In genomic region chr19:4595158-4595557, GRCh38 we compare ENCODE assay signal across 9 cellular contexts. TPM values are rescaled to one million over a fixed set of nuclear protein-coding genes. Genes with fewer than 3 reads are reported as not detected.
A peak's percentile ranks its signal among the peaks of the same experiment; 100 is the strongest.
DNase-seq lines count a peak whose midpoint lies in the region; ATAC-seq, FAIRE-seq and TF ChIP-seq lines count a peak whose summit lies in the region.
"Not testable (repeated sequence)": the region's sequence is repeated elsewhere in the genome, so short reads cannot be mapped to it uniquely, and the experiment has no call there.
"Had no signal": no experiment of that assay in that cellular context is flagged by ENCODE, and none has a peak within 500 bp of the region (broad histone marks: within the 10 kb centered on the region; RNA-seq: fewer than 3 reads in every experiment).

No MANE protein-coding gene starts in this region.

- ATAC-seq in K562, HepG2: not testable (repeated sequence)

- H3K79me2 ChIP-seq in K562 (ENCODE audit: control insufficient read depth, insufficient read depth, low read length); endothelial cell of umbilical vein (ENCODE audit: control insufficient read depth, insufficient read depth, low read length); HepG2 (ENCODE audit: insufficient read depth, low read length); osteoblast (ENCODE audit: insufficient read depth, low read length): not testable (repeated sequence)

- H3K27ac ChIP-seq in K562 (ENCODE audit: extremely low read depth, low read depth, low read length); endothelial cell of umbilical vein (ENCODE audit: insufficient read depth, low read depth, low read length); HepG2 (ENCODE audit: extremely low read length, insufficient read depth, low read length); osteoblast (ENCODE audit: low read depth, low read length): not testable (repeated sequence)

- H3K9me1 ChIP-seq in K562 (ENCODE audit: control insufficient read depth, insufficient read depth, low read length); endothelial cell of umbilical vein (replicated peaks; ENCODE audit: control insufficient read depth, extremely low read depth, insufficient read depth, low read length): not testable (repeated sequence)

- CTCF ChIA-PET in K562 (lab: Yijun Ruan, JAX; ENCODE audit: low intra/inter-chr PET ratio); HepG2 (lab: Yijun Ruan, JAX; ENCODE audit: low intra/inter-chr PET ratio, low total read pairs): not testable (repeated sequence)
- CTCF ChIA-PET in endothelial cell of umbilical vein (lab: Charles Lee), result interaction anchor here (1.2 to 6.6 kb wide), 7 partner anchors 8 to 41 kb away, joined by 3 to 57 read pairs (median 4); no protein-coding TSS in a partner anchor

- H3K4me2 ChIP-seq in K562 (ENCODE audit: insufficient read depth, low read length); endothelial cell of umbilical vein (ENCODE audit: insufficient read depth, low read length); HepG2 (ENCODE audit: low read depth, low read length); osteoblast (ENCODE audit: insufficient read depth, low read length): not testable (repeated sequence)

- POLR2A ChIA-PET in K562 (lab: Yijun Ruan, JAX), result interaction anchor here (1.3 kb wide), 1 partner anchor 9 kb away, joined by 3 read pairs; no protein-coding TSS in a partner anchor
- POLR2A ChIA-PET in endothelial cell of umbilical vein (lab: Charles Lee); HepG2 (lab: Yijun Ruan, JAX): not testable (repeated sequence)

- not testable (repeated sequence) for H3K9me3 ChIP-seq in K562 (replicated peaks; ENCODE audit: control insufficient read depth, insufficient read depth, low read depth, low read length); endothelial cell of umbilical vein (replicated peaks; ENCODE audit: control insufficient read depth, insufficient read depth, low read length); HepG2 (ENCODE audit: low read length); osteoblast (ENCODE audit: low read depth, low read length)

- H3K9ac ChIP-seq in K562 (ENCODE audit: insufficient read depth in 1 of 2, low read depth in 2 of 2, low read length in 2 of 2); endothelial cell of umbilical vein (replicated peaks; ENCODE audit: extremely low read depth, insufficient read depth, low read length); HepG2 (ENCODE audit: insufficient read depth, low read depth, low read length): not testable (repeated sequence)

- TF ChIP-seq POLR2A in K562 (conservative IDR thresholded peaks at IDR 0.05); endothelial cell of umbilical vein (IDR thresholded peaks at IDR 0.05; ENCODE audit: low read depth, low read length); HepG2 (IDR thresholded peaks at IDR 0.05; ENCODE audit: insufficient read depth in 1 of 2, low read depth in 2 of 2, low read length in 2 of 2): not testable (repeated sequence)

- H3K4me3 ChIP-seq in K562; endothelial cell of umbilical vein (replicated peaks in 1 of 3; ENCODE audit: insufficient read depth in 1 of 3, low read depth in 1 of 3, low read length in 3 of 3); HepG2 (replicated peaks in 1 of 3; ENCODE audit: insufficient read depth in 1 of 3, low read depth in 2 of 3, low read length in 3 of 3); osteoblast (ENCODE audit: insufficient read depth, low read length): not testable (repeated sequence)

- not testable (repeated sequence) for H3K36me3 ChIP-seq in K562 (ENCODE audit: control insufficient read depth, insufficient read depth, low read length); endothelial cell of umbilical vein (ENCODE audit: control insufficient read depth in 2 of 2, extremely low read depth in 1 of 2, insufficient read depth in 2 of 2, low read length in 2 of 2); HepG2 (replicated peaks in 1 of 2; ENCODE audit: control insufficient read depth in 1 of 2, insufficient read depth in 2 of 2, low read length in 2 of 2); osteoblast (ENCODE audit: insufficient read depth, low read length)

- intact Hi-C loops in K562 (cut with micrococcal nuclease); endothelial cell of umbilical vein (cut with micrococcal nuclease); HepG2 (cut with micrococcal nuclease; ENCODE audit: unreplicated experiment): not testable (repeated sequence)

- not testable (repeated sequence) for TF ChIP-seq CTCF in K562 (IDR thresholded peaks at IDR 0.05 in 2 of 3, conservative IDR thresholded peaks at IDR 0.05 in 1 of 3; ENCODE audit: insufficient read depth in 2 of 3, low read depth in 1 of 3, low read length in 3 of 3); endothelial cell of umbilical vein (IDR thresholded peaks at IDR 0.05; ENCODE audit: extremely low read depth in 1 of 2, insufficient read depth in 1 of 2, low read depth in 1 of 2, low read length in 2 of 2); HepG2 (CRISPR knock-in tag; IDR thresholded peaks at IDR 0.05); osteoblast (IDR thresholded peaks at IDR 0.05; ENCODE audit: extremely low read depth, low read depth, low read length)

- not testable (repeated sequence) for BruUV-seq in K562 (replicated peaks; lab: Mats Ljungman, UMichigan); endothelial cell of umbilical vein (replicated peaks; lab: Mats Ljungman, UMichigan); HepG2 (replicated peaks; lab: Mats Ljungman, UMichigan)

- in situ Hi-C loops in K562 (cut with MboI); HepG2 (cut with HindIII; ENCODE audit: extremely low pct_ligation_motif_present, low pct_unique_long_range_greater_than_20kb): not testable (repeated sequence)

- WGBS in K562 (ENCODE audit: insufficient coverage, low coverage, missing lambda C conversion rate), result 77% methylated on average over 9 of the region's 9 CpGs
- WGBS in HepG2 (ENCODE audit: low lambda C conversion rate), result 77% methylated on average over 9 of the region's 9 CpGs

- dilution Hi-C loops in endothelial cell of umbilical vein (cut with MboI; ENCODE audit: extremely low pct_ligation_motif_present, low sequenced_read_pairs), result not testable (repeated sequence)

- DNase-seq in K562 (ENCODE audit: extremely low read depth in 1 of 4, low spot score in 3 of 4); endothelial cell of umbilical vein (ENCODE audit: low read depth, low spot score); HepG2 (ENCODE audit: low spot score): not testable (repeated sequence)
- DNase-seq in osteoblast (ENCODE audit: insufficient read length, low spot score, missing footprints), result peak; percentile 2

- H3K4me1 ChIP-seq in K562 (replicated peaks in 1 of 2; ENCODE audit: control insufficient read depth in 2 of 2, insufficient read depth in 2 of 2, low read length in 2 of 2) (peaks cover 9 to 19% of the 10 kb centered on the region in 2 experiments; a peak in 4 of 5 replicates), HepG2 (ENCODE audit: insufficient read depth, low read length) (peaks cover 39% of the 10 kb centered on the region)
- H3K4me1 ChIP-seq in endothelial cell of umbilical vein (ENCODE audit: control insufficient read depth, extremely low read depth, insufficient read depth, low read length); osteoblast (ENCODE audit: insufficient read depth, low read length): not testable (repeated sequence)

- H3K27me3 ChIP-seq in K562 (ENCODE audit: control insufficient read depth in 2 of 2, insufficient read depth in 2 of 2, low read length in 2 of 2); endothelial cell of umbilical vein (ENCODE audit: control insufficient read depth in 2 of 2, insufficient read depth in 2 of 2, low read length in 2 of 2): not testable (repeated sequence)
- H3K27me3 ChIP-seq in HepG2 (ENCODE audit: control insufficient read depth in 1 of 2, insufficient read depth in 2 of 2, low read length in 2 of 2), result peaks cover 1 to 14% of the 10 kb centered on the region in 2 experiments; a peak in 3 of 5 replicates
- H3K27me3 ChIP-seq in osteoblast (ENCODE audit: insufficient read depth, low read length), result peaks cover 21% of the 10 kb centered on the region

- H2AFZ ChIP-seq in K562 (ENCODE audit: low read depth, low read length); endothelial cell of umbilical vein (ENCODE audit: low read depth, low read length); HepG2 (ENCODE audit: low read length); osteoblast (ENCODE audit: low read length): not testable (repeated sequence)

- not testable (repeated sequence) for TF ChIP-seq RAD21 in K562 (CRISPR knock-in tag; conservative IDR thresholded peaks at IDR 0.05 in 1 of 2, IDR thresholded peaks at IDR 0.05 in 1 of 2); HepG2 (CRISPR knock-in tag; IDR thresholded peaks at IDR 0.05)

- not testable (repeated sequence) for TF ChIP-seq EP300 in K562 (IDR thresholded peaks at IDR 0.05; ENCODE audit: low read length); HepG2 (IDR thresholded peaks at IDR 0.05; ENCODE audit: low read depth in 2 of 2, low read length in 2 of 2); HepG2 (CRISPR knock-in tag; IDR thresholded peaks at IDR 0.05; ENCODE audit: borderline replicate concordance)

- not testable (repeated sequence) for FAIRE-seq in K562 (lab: Jason Lieb, UNC); HepG2 (lab: Jason Lieb, UNC)
- FAIRE-seq in endothelial cell of umbilical vein (lab: Jason Lieb, UNC), result peak; percentile 12

- H4K20me1 ChIP-seq in K562 (replicated peaks; ENCODE audit: control insufficient read depth, insufficient read depth, low read length); endothelial cell of umbilical vein (replicated peaks; ENCODE audit: control insufficient read depth, extremely low read depth, insufficient read depth, low read length); HepG2 (ENCODE audit: insufficient read depth, low read length); osteoblast (ENCODE audit: insufficient read depth, low read length): not testable (repeated sequence)

RNA-seq across cellular contexts. Expression of gene SEMA6B, which starts 35.7 kb away (rescaled TPM):
- total RNA-seq in K562 (2011; cell fraction: chromatin; rRNA removed; ENCODE audit: low replicate concordance), result 3.4 and 12.9 TPM in 2 replicates
- total RNA-seq in K562 (2011; cell fraction: nucleolus; rRNA removed), result 12.9 and 13.2 TPM in 2 replicates
- 9.3 and 10.5 TPM in 2 replicates for total RNA-seq in K562 (2011; cell fraction: nucleoplasm; rRNA removed)
- total RNA-seq in K562 (2014; rRNA removed) (2.5 and 2.7 TPM in 2 replicates), K562 (2014; rRNA removed; fragmentation: Illumina TruSeq; extraction: Trizol) (0.57 and 0.65 TPM in 2 replicates), K562 (2015; rRNA removed; fragmentation: Illumina TruSeq; extraction: Trizol) (0.83 and 1.1 TPM in 2 replicates), K562 (2021) (3.7 and 4.6 TPM in 2 replicates), endothelial cell of umbilical vein (166 and 176 TPM in 2 replicates), HepG2 (2016; rRNA removed; fragmentation: Illumina TruSeq; extraction: Trizol) (37.0 and 67.1 TPM in 2 replicates), osteoblast (0.29 and 0.36 TPM in 2 replicates)
- polyA plus RNA-seq in K562 (2011; rRNA removed) (2.6 and 4.9 TPM in 2 replicates), K562 (2014; fragmentation: Illumina TruSeq; extraction: Trizol) (1.4 and 2.7 TPM in 2 replicates), K562 (2014; fragmentation: Nextera tagmentation; extraction: Ambion mirVana) (not detected), K562 (2014; rRNA removed) (1.7 and 3.8 TPM in 2 replicates), endothelial cell of umbilical vein (97.8 and 108 TPM in 2 replicates), HepG2 (2011; rRNA removed) (45.5 and 56.2 TPM in 2 replicates)
- polyA plus RNA-seq in K562 (2011; cell fraction: cytosol; rRNA removed), result 6.8 and 8.8 TPM in 2 replicates
- 7.2 and 8.1 TPM in 2 replicates for polyA plus RNA-seq in K562 (2011; cell fraction: nucleus; rRNA removed)
- 1.3 and 1.6 TPM in 2 replicates for polyA plus RNA-seq in K562 (2012)
- polyA minus RNA-seq in K562 (2011; rRNA and poly(A)+ RNA removed), result 5.1 and 7.6 TPM in 2 replicates
- 9.4 and 13.2 TPM in 2 replicates for polyA minus RNA-seq in K562 (2011; cell fraction: cytosol; rRNA and poly(A)+ RNA removed)
- polyA minus RNA-seq in K562 (2011; cell fraction: nucleus; rRNA and poly(A)+ RNA removed), result 4.4 and 7.0 TPM in 2 replicates
- polyA plus RNA-seq in endothelial cell of umbilical vein (2011; cell fraction: cytosol; rRNA removed), result 72.3 and 85.5 TPM in 2 replicates
- polyA plus RNA-seq in endothelial cell of umbilical vein (2011; cell fraction: nucleus; rRNA removed), result 63.8 and 64.4 TPM in 2 replicates
- polyA plus RNA-seq in endothelial cell of umbilical vein (2012), result 72.0 and 81.2 TPM in 2 replicates
- polyA minus RNA-seq in endothelial cell of umbilical vein, result 110 and 142 TPM in 2 replicates
- polyA minus RNA-seq in endothelial cell of umbilical vein (2011; cell fraction: cytosol; rRNA and poly(A)+ RNA removed), result 0.31 TPM
- 30.1 and 46.2 TPM in 2 replicates for polyA minus RNA-seq in endothelial cell of umbilical vein (2011; cell fraction: nucleus; rRNA and poly(A)+ RNA removed)
- 14.3 and 14.5 TPM in 2 replicates for total RNA-seq in HepG2 (2016; cell fraction: cytosol; rRNA removed; fragmentation: Illumina TruSeq; extraction: Trizol; ENCODE audit: low read depth)
- 29.9 and 68.6 TPM in 2 replicates for total RNA-seq in HepG2 (2016; cell fraction: insoluble cytoplasmic fraction; rRNA removed; fragmentation: Illumina TruSeq; extraction: Trizol)
- 59.5 and 62.2 TPM in 2 replicates for total RNA-seq in HepG2 (2016; cell fraction: membrane; rRNA removed; fragmentation: Illumina TruSeq; extraction: Trizol)
- total RNA-seq in HepG2 (2016; cell fraction: nucleus; rRNA removed; fragmentation: Illumina TruSeq; extraction: Trizol), result 51.6 and 59.6 TPM in 2 replicates
- 55.1 and 78.1 TPM in 2 replicates for polyA plus RNA-seq in HepG2 (2011; cell fraction: cytosol; rRNA removed)
- 60.7 and 73.5 TPM in 2 replicates for polyA plus RNA-seq in HepG2 (2011; cell fraction: nucleus; rRNA removed)
- 31.8 and 42.2 TPM in 2 replicates for polyA plus RNA-seq in HepG2 (2012)
- polyA plus RNA-seq in HepG2 (2016; cell fraction: cytosol; fragmentation: Illumina TruSeq; extraction: Trizol; ENCODE audit: low read depth), result 17.9 and 18.2 TPM in 2 replicates
- polyA plus RNA-seq in HepG2 (2016; cell fraction: insoluble cytoplasmic fraction; fragmentation: Illumina TruSeq; extraction: Trizol; ENCODE audit: low read depth), result 55.9 and 71.2 TPM in 2 replicates
- 62.0 and 68.4 TPM in 2 replicates for polyA plus RNA-seq in HepG2 (2016; cell fraction: membrane; fragmentation: Illumina TruSeq; extraction: Trizol; ENCODE audit: low read depth)
- 120 and 123 TPM in 2 replicates for polyA plus RNA-seq in HepG2 (2016; cell fraction: nucleus; fragmentation: Illumina TruSeq; extraction: Trizol; ENCODE audit: insufficient read depth, low read depth)
- 0.23 and 250 TPM in 2 replicates for polyA minus RNA-seq in HepG2 (2011; rRNA and poly(A)+ RNA removed; ENCODE audit: low replicate concordance)
- polyA minus RNA-seq in HepG2 (2011; cell fraction: cytosol; rRNA and poly(A)+ RNA removed), result 72.0 and 86.5 TPM in 2 replicates
- 23.2 and 24.5 TPM in 2 replicates for polyA minus RNA-seq in HepG2 (2011; cell fraction: nucleus; rRNA and poly(A)+ RNA removed)
- total RNA-seq: CD4-positive, CD25-positive, alpha-beta regulatory T cell had no signal
- polyA plus RNA-seq: CD4-positive, alpha-beta memory T cell; CD4-positive, CD25-positive, alpha-beta regulatory T cell; CD8-positive, alpha-beta memory T cell; GM12878 had no signal

RNA-seq across cellular contexts. Expression of gene TNFAIP8L1, which starts 44.2 kb away (rescaled TPM):
- 10.7 and 24.6 TPM in 2 replicates for total RNA-seq in K562 (2011; cell fraction: chromatin; rRNA removed; ENCODE audit: low replicate concordance)
- 13.8 and 17.5 TPM in 2 replicates for total RNA-seq in K562 (2011; cell fraction: nucleolus; rRNA removed)
- total RNA-seq in K562 (2011; cell fraction: nucleoplasm; rRNA removed), result 10.7 and 12.8 TPM in 2 replicates
- 4.0 and 4.4 TPM in 2 replicates for total RNA-seq in K562 (2014; rRNA removed)
- total RNA-seq in K562 (2014; rRNA removed; fragmentation: Illumina TruSeq; extraction: Trizol), result 4.3 and 4.6 TPM in 2 replicates
- total RNA-seq in K562 (2015; rRNA removed; fragmentation: Illumina TruSeq; extraction: Trizol), result 4.9 and 5.4 TPM in 2 replicates
- 6.5 and 9.3 TPM in 2 replicates for total RNA-seq in K562 (2021)
- polyA plus RNA-seq in K562 (2011; rRNA removed), result 5.7 and 8.0 TPM in 2 replicates
- polyA plus RNA-seq in K562 (2011; cell fraction: cytosol; rRNA removed), result 8.2 and 15.6 TPM in 2 replicates
- 3.0 and 4.8 TPM in 2 replicates for polyA plus RNA-seq in K562 (2011; cell fraction: nucleus; rRNA removed)
- polyA plus RNA-seq in K562 (2012), result 7.6 and 10.7 TPM in 2 replicates
- polyA plus RNA-seq in K562 (2014; fragmentation: Illumina TruSeq; extraction: Trizol), result 6.6 and 7.3 TPM in 2 replicates
- polyA plus RNA-seq in K562 (2014; fragmentation: Nextera tagmentation; extraction: Ambion mirVana), result 1 to 10 TPM in 1 of 2 experiments, under 1 TPM in 1; 0.69 to 1.0 TPM
- polyA plus RNA-seq in K562 (2014; rRNA removed), result 6.8 and 7.3 TPM in 2 replicates
- polyA minus RNA-seq in K562 (2011; rRNA and poly(A)+ RNA removed), result 4.5 and 8.6 TPM in 2 replicates
- polyA minus RNA-seq in K562 (2011; cell fraction: cytosol; rRNA and poly(A)+ RNA removed), result 4.7 and 6.4 TPM in 2 replicates
- 3.0 and 4.6 TPM in 2 replicates for polyA minus RNA-seq in K562 (2011; cell fraction: nucleus; rRNA and poly(A)+ RNA removed)
- 53.7 and 56.1 TPM in 2 replicates for total RNA-seq in endothelial cell of umbilical vein
- polyA plus RNA-seq in endothelial cell of umbilical vein, result 40.0 and 44.8 TPM in 2 replicates
- 33.4 and 37.4 TPM in 2 replicates for polyA plus RNA-seq in endothelial cell of umbilical vein (2011; cell fraction: cytosol; rRNA removed)
- polyA plus RNA-seq in endothelial cell of umbilical vein (2011; cell fraction: nucleus; rRNA removed), result 19.3 and 19.4 TPM in 2 replicates
- polyA plus RNA-seq in endothelial cell of umbilical vein (2012), result 21.5 and 29.8 TPM in 2 replicates
- 32.6 and 35.4 TPM in 2 replicates for polyA minus RNA-seq in endothelial cell of umbilical vein
- 1.2 TPM for polyA minus RNA-seq in endothelial cell of umbilical vein (2011; cell fraction: cytosol; rRNA and poly(A)+ RNA removed)
- polyA minus RNA-seq in endothelial cell of umbilical vein (2011; cell fraction: nucleus; rRNA and poly(A)+ RNA removed), result 15.8 and 24.1 TPM in 2 replicates
- total RNA-seq in HepG2 (2016; rRNA removed; fragmentation: Illumina TruSeq; extraction: Trizol), result 18.9 and 21.4 TPM in 2 replicates
- total RNA-seq in HepG2 (2016; cell fraction: cytosol; rRNA removed; fragmentation: Illumina TruSeq; extraction: Trizol; ENCODE audit: low read depth), result 5.7 and 6.2 TPM in 2 replicates
- 15.8 and 20.8 TPM in 2 replicates for total RNA-seq in HepG2 (2016; cell fraction: insoluble cytoplasmic fraction; rRNA removed; fragmentation: Illumina TruSeq; extraction: Trizol)
- 17.1 and 17.6 TPM in 2 replicates for total RNA-seq in HepG2 (2016; cell fraction: membrane; rRNA removed; fragmentation: Illumina TruSeq; extraction: Trizol)
- 9.7 and 12.6 TPM in 2 replicates for total RNA-seq in HepG2 (2016; cell fraction: nucleus; rRNA removed; fragmentation: Illumina TruSeq; extraction: Trizol)
- 13.4 and 14.2 TPM in 2 replicates for polyA plus RNA-seq in HepG2 (2011; rRNA removed)
- 16.1 and 16.8 TPM in 2 replicates for polyA plus RNA-seq in HepG2 (2011; cell fraction: cytosol; rRNA removed)
- 7.6 and 8.4 TPM in 2 replicates for polyA plus RNA-seq in HepG2 (2011; cell fraction: nucleus; rRNA removed)
- 11.6 and 15.1 TPM in 2 replicates for polyA plus RNA-seq in HepG2 (2012)
- 5.3 and 5.7 TPM in 2 replicates for polyA plus RNA-seq in HepG2 (2016; cell fraction: cytosol; fragmentation: Illumina TruSeq; extraction: Trizol; ENCODE audit: low read depth)
- 20.0 and 23.7 TPM in 2 replicates for polyA plus RNA-seq in HepG2 (2016; cell fraction: insoluble cytoplasmic fraction; fragmentation: Illumina TruSeq; extraction: Trizol; ENCODE audit: low read depth)
- polyA plus RNA-seq in HepG2 (2016; cell fraction: membrane; fragmentation: Illumina TruSeq; extraction: Trizol; ENCODE audit: low read depth), result 13.6 and 14.4 TPM in 2 replicates
- 15.4 and 17.2 TPM in 2 replicates for polyA plus RNA-seq in HepG2 (2016; cell fraction: nucleus; fragmentation: Illumina TruSeq; extraction: Trizol; ENCODE audit: insufficient read depth, low read depth)
- 2.7 and 20.5 TPM in 2 replicates for polyA minus RNA-seq in HepG2 (2011; rRNA and poly(A)+ RNA removed; ENCODE audit: low replicate concordance)
- polyA minus RNA-seq in HepG2 (2011; cell fraction: cytosol; rRNA and poly(A)+ RNA removed), result 10.1 and 10.4 TPM in 2 replicates
- 8.8 and 9.0 TPM in 2 replicates for polyA minus RNA-seq in HepG2 (2011; cell fraction: nucleus; rRNA and poly(A)+ RNA removed)
- total RNA-seq in osteoblast, result 1.8 TPM in 2 replicates

RNA-seq across cellular contexts. Expression of gene LRG1, which starts 55.3 kb away (rescaled TPM):
- 5.0 and 14.6 TPM in 2 replicates for total RNA-seq in K562 (2011; cell fraction: chromatin; rRNA removed; ENCODE audit: low replicate concordance)
- total RNA-seq in K562 (2011; cell fraction: nucleolus; rRNA removed), result 18.2 and 23.3 TPM in 2 replicates
- total RNA-seq in K562 (2011; cell fraction: nucleoplasm; rRNA removed), result 12.4 and 14.4 TPM in 2 replicates
- total RNA-seq in K562 (2014; rRNA removed), result 8.4 and 10.6 TPM in 2 replicates
- total RNA-seq in K562 (2014; rRNA removed; fragmentation: Illumina TruSeq; extraction: Trizol), result 3.8 and 4.6 TPM in 2 replicates
- 9.4 and 9.5 TPM in 2 replicates for total RNA-seq in K562 (2015; rRNA removed; fragmentation: Illumina TruSeq; extraction: Trizol)
- 11.5 and 11.7 TPM in 2 replicates for total RNA-seq in K562 (2021)
- polyA plus RNA-seq in K562 (2011; rRNA removed), result 10.9 and 11.9 TPM in 2 replicates
- 15.4 and 23.9 TPM in 2 replicates for polyA plus RNA-seq in K562 (2011; cell fraction: cytosol; rRNA removed)
- polyA plus RNA-seq in K562 (2011; cell fraction: nucleus; rRNA removed), result 2.7 and 3.4 TPM in 2 replicates
- 9.0 and 20.7 TPM in 2 replicates for polyA plus RNA-seq in K562 (2012)
- polyA plus RNA-seq in K562 (2014; fragmentation: Illumina TruSeq; extraction: Trizol), result 8.7 and 12.6 TPM in 2 replicates
- polyA plus RNA-seq in K562 (2014; fragmentation: Nextera tagmentation; extraction: Ambion mirVana), result 1 to 10 TPM; 1.5 to 5.1 TPM
- polyA plus RNA-seq in K562 (2014; rRNA removed), result 11.9 and 12.3 TPM in 2 replicates
- polyA minus RNA-seq in K562 (2011; rRNA and poly(A)+ RNA removed), result 3.2 and 3.6 TPM in 2 replicates
- 6.2 and 7.6 TPM in 2 replicates for polyA minus RNA-seq in K562 (2011; cell fraction: cytosol; rRNA and poly(A)+ RNA removed)
- polyA minus RNA-seq in K562 (2011; cell fraction: nucleus; rRNA and poly(A)+ RNA removed), result 1.2 and 2.6 TPM in 2 replicates
- total RNA-seq in endothelial cell of umbilical vein, result 0.31 and 0.42 TPM in 2 replicates
- polyA plus RNA-seq in endothelial cell of umbilical vein, result 0.21 and 0.24 TPM in 2 replicates
- polyA plus RNA-seq in endothelial cell of umbilical vein (2011; cell fraction: cytosol; rRNA removed), result 0.17 and 0.18 TPM in 2 replicates
- polyA plus RNA-seq in endothelial cell of umbilical vein (2011; cell fraction: nucleus; rRNA removed), result 0.24 and 0.26 TPM in 2 replicates
- polyA plus RNA-seq in endothelial cell of umbilical vein (2012), result 0.15 TPM in 1 of 2 replicates, not detected in the other
- 0.17 and 0.45 TPM in 2 replicates for polyA minus RNA-seq in endothelial cell of umbilical vein
- not detected for polyA minus RNA-seq in endothelial cell of umbilical vein (2011; cell fraction: cytosol; rRNA and poly(A)+ RNA removed)
- polyA minus RNA-seq in endothelial cell of umbilical vein (2011; cell fraction: nucleus; rRNA and poly(A)+ RNA removed), result 0.24 TPM in 2 replicates
- 7.1 and 12.0 TPM in 2 replicates for total RNA-seq in HepG2 (2016; rRNA removed; fragmentation: Illumina TruSeq; extraction: Trizol)
- 2.0 and 2.2 TPM in 2 replicates for total RNA-seq in HepG2 (2016; cell fraction: cytosol; rRNA removed; fragmentation: Illumina TruSeq; extraction: Trizol; ENCODE audit: low read depth)
- 5.8 and 13.0 TPM in 2 replicates for total RNA-seq in HepG2 (2016; cell fraction: insoluble cytoplasmic fraction; rRNA removed; fragmentation: Illumina TruSeq; extraction: Trizol)
- total RNA-seq in HepG2 (2016; cell fraction: membrane; rRNA removed; fragmentation: Illumina TruSeq; extraction: Trizol), result 4.2 and 4.7 TPM in 2 replicates
- total RNA-seq in HepG2 (2016; cell fraction: nucleus; rRNA removed; fragmentation: Illumina TruSeq; extraction: Trizol), result 10.2 and 12.3 TPM in 2 replicates
- 39.3 and 48.9 TPM in 2 replicates for polyA plus RNA-seq in HepG2 (2011; rRNA removed)
- polyA plus RNA-seq in HepG2 (2011; cell fraction: cytosol; rRNA removed), result 33.3 and 38.7 TPM in 2 replicates
- 12.1 and 16.5 TPM in 2 replicates for polyA plus RNA-seq in HepG2 (2011; cell fraction: nucleus; rRNA removed)
- 8.4 and 14.3 TPM in 2 replicates for polyA plus RNA-seq in HepG2 (2012)
- polyA plus RNA-seq in HepG2 (2016; cell fraction: cytosol; fragmentation: Illumina TruSeq; extraction: Trizol; ENCODE audit: low read depth), result 2.4 and 2.6 TPM in 2 replicates
- 6.6 and 8.6 TPM in 2 replicates for polyA plus RNA-seq in HepG2 (2016; cell fraction: insoluble cytoplasmic fraction; fragmentation: Illumina TruSeq; extraction: Trizol; ENCODE audit: low read depth)
- 4.2 and 4.9 TPM in 2 replicates for polyA plus RNA-seq in HepG2 (2016; cell fraction: membrane; fragmentation: Illumina TruSeq; extraction: Trizol; ENCODE audit: low read depth)
- polyA plus RNA-seq in HepG2 (2016; cell fraction: nucleus; fragmentation: Illumina TruSeq; extraction: Trizol; ENCODE audit: insufficient read depth, low read depth), result 20.0 and 22.9 TPM in 2 replicates
- polyA minus RNA-seq in HepG2 (2011; rRNA and poly(A)+ RNA removed; ENCODE audit: low replicate concordance), result 0.77 and 28.9 TPM in 2 replicates
- 12.1 and 23.5 TPM in 2 replicates for polyA minus RNA-seq in HepG2 (2011; cell fraction: cytosol; rRNA and poly(A)+ RNA removed)
- 3.2 and 5.6 TPM in 2 replicates for polyA minus RNA-seq in HepG2 (2011; cell fraction: nucleus; rRNA and poly(A)+ RNA removed)
- total RNA-seq in osteoblast, result not detected in 2 replicates
- total RNA-seq: A673; CD4-positive, alpha-beta memory T cell; CD8-positive, alpha-beta memory T cell had no signal
